In the genomic region with DNA sequence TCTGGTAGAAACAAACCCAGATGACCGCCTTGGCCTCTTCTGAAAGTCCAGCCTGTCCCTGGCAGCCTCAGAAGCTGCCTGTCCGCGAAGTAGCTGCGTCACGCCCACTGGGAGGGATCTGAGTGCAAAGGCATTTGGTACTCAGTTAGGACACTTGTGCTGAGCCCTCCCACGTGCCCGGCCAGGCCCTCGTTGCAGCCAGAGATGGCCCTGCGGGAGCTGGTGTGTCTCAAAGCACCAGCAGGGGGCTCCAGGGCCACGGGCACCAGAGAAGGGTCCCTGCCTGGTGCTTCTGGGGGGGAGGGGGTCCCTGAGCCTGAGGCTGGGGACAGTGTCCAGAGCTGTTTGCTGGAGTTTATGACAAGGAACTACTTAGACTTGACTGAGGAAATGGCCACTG, we compare ENCODE assay signal across 8 cellular contexts. TPM values are rescaled to one million over a fixed set of nuclear protein-coding genes. Genes with fewer than 3 reads are reported as not detected.
DNase-seq lines count a peak whose midpoint lies in the region; ATAC-seq, FAIRE-seq and TF ChIP-seq lines count a peak whose summit lies in the region.
"Had no signal": no experiment of that assay in that cellular context is flagged by ENCODE, and none has a peak within 500 bp of the region (broad histone marks: within the 10 kb centered on the region; RNA-seq: fewer than 3 reads in every experiment).

No MANE protein-coding gene starts in this region.

- no peak overlapping the region for H3K27ac ChIP-seq in osteoblast (ENCODE audit: low read depth, low read length)

- no peak for FAIRE-seq in bronchial epithelial cell (lab: Jason Lieb, UNC)

- DNase-seq in H7 (peak; percentile 95), bronchial epithelial cell (ENCODE audit: low read depth) (no peak), osteoblast (ENCODE audit: insufficient read length, low spot score, missing footprints) (peak; percentile 95)
- no peak for DNase-seq in stimulated activated CD4-positive, alpha-beta T cell treated with anti-CD3 and anti-CD28 coated beads, Interleukin-15, amount 100 ng/mL, for 24 hours
- DNase-seq: activated naive CD8-positive, alpha-beta T cell treated with anti-CD3 and anti-CD28 coated beads, Interleukin-2, amount 10 ng/mL, durations not matched to agents 7 days and 5 days; stimulated activated CD4-positive, alpha-beta T cell treated with anti-CD3 and anti-CD28 coated beads, Interleukin-4, amount 100 ng/mL, for 4 hours had no signal

- peaks cover 6% of the 10 kb centered on the region for H3K4me1 ChIP-seq in osteoblast (ENCODE audit: insufficient read depth, low read length)

- ATAC-seq in GM19035 (IDR thresholded peaks at IDR 0.05; ENCODE audit: unreplicated experiment) = no peak
- no peak for ATAC-seq in HG02571 (IDR thresholded peaks at IDR 0.05; ENCODE audit: unreplicated experiment)

- H3K79me2 ChIP-seq in osteoblast (ENCODE audit: insufficient read depth, low read length) = peaks cover 54% of the 10 kb centered on the region

- H4K20me1 ChIP-seq in osteoblast (ENCODE audit: insufficient read depth, low read length) = peaks cover 42% of the 10 kb centered on the region

- peaks cover 4% of the 10 kb centered on the region for H3K36me3 ChIP-seq in H7 (replicated peaks; ENCODE audit: control insufficient read depth, insufficient read depth, low read length)
- peaks cover 25% of the 10 kb centered on the region for H3K36me3 ChIP-seq in bronchial epithelial cell (ENCODE audit: control insufficient read depth, insufficient read depth, low read length)
- peaks cover 44% of the 10 kb centered on the region for H3K36me3 ChIP-seq in osteoblast (ENCODE audit: insufficient read depth, low read length)

- H3K9me3 ChIP-seq in osteoblast (ENCODE audit: low read depth, low read length) = no peaks in the 10 kb centered on the region

- no peak overlapping the region for H3K4me2 ChIP-seq in osteoblast (ENCODE audit: insufficient read depth, low read length)

- TF ChIP-seq CTCF in bronchial epithelial cell (IDR thresholded peaks at IDR 0.05; ENCODE audit: insufficient read depth, low read length, severe bottlenecking) (peak; percentile 45), osteoblast (IDR thresholded peaks at IDR 0.05; ENCODE audit: extremely low read depth, low read depth, low read length) (peak; percentile 41)

- H2AFZ ChIP-seq in osteoblast (ENCODE audit: low read length) = no peak overlapping the region

- no peak overlapping the region for H3K4me3 ChIP-seq in H7 (ENCODE audit: insufficient read depth, low read depth, low read length)
- no peak overlapping the region for H3K4me3 ChIP-seq in bronchial epithelial cell (ENCODE audit: low read depth, low read length)
- H3K4me3 ChIP-seq in osteoblast (ENCODE audit: insufficient read depth, low read length) = no peak overlapping the region

- 0 out of 2 replicates have a peak, but pooled peaks cover 2% of the 10 kb centered on the region for H3K27me3 ChIP-seq in H7 (ENCODE audit: control insufficient read depth, insufficient read depth, low read length)
- H3K27me3 ChIP-seq in bronchial epithelial cell (ENCODE audit: control insufficient read depth, insufficient read depth, low read length) = no peaks in the 10 kb centered on the region
- H3K27me3 ChIP-seq in osteoblast (ENCODE audit: insufficient read depth, low read length) = no peaks in the 10 kb centered on the region

RNA-seq across cellular contexts. Expression of a gene that starts 5.8 kb away (rescaled TPM):
- total RNA-seq in H7 (2014; rRNA removed; shearing (Covaris generic)) = 27.8 and 29.9 TPM in 2 replicates
- total RNA-seq in bronchial epithelial cell = 20.8 and 25.7 TPM in 2 replicates
- total RNA-seq in osteoblast = 13.0 and 15.6 TPM in 2 replicates

RNA-seq across cellular contexts. Expression of a gene that starts 20.9 kb away (rescaled TPM):
- 83.1 and 84.6 TPM in 2 replicates for total RNA-seq in H7 (2014; rRNA removed; shearing (Covaris generic))
- total RNA-seq in bronchial epithelial cell (38.3 and 43.7 TPM in 2 replicates), osteoblast (13.6 and 13.8 TPM in 2 replicates)

RNA-seq across cellular contexts. Expression of a gene that starts 36.1 kb away (rescaled TPM):
- 2.2 and 2.6 TPM in 2 replicates for total RNA-seq in H7 (2014; rRNA removed; shearing (Covaris generic))
- 0.26 and 0.77 TPM in 2 replicates for total RNA-seq in bronchial epithelial cell
- total RNA-seq in osteoblast = under 0.01 and 0.29 TPM in 2 replicates

RNA-seq across cellular contexts. Expression of a gene that starts 38.2 kb away (rescaled TPM):
- total RNA-seq in H7 (2014; rRNA removed; shearing (Covaris generic)) = 24.0 and 31.6 TPM in 2 replicates
- total RNA-seq in bronchial epithelial cell (18.2 TPM in 2 replicates), osteoblast (26.5 and 28.2 TPM in 2 replicates)

RNA-seq across cellular contexts. Expression of a gene that starts 44.5 kb away (rescaled TPM):
- 15.7 and 22.4 TPM in 2 replicates for total RNA-seq in H7 (2014; rRNA removed; shearing (Covaris generic))
- total RNA-seq in bronchial epithelial cell (9.7 and 13.8 TPM in 2 replicates), osteoblast (19.2 and 20.6 TPM in 2 replicates)

Comparison
In these comparisons a context has a peak if more than half of its experiments do, and no peak if none do; other contexts are left out.
1. DNase-seq: peak in H7 (single experiment) and osteoblast (single experiment); none in bronchial epithelial cell (single experiment) and stimulated activated CD4-positive, alpha-beta T cell treated with anti-CD3 and anti-CD28 coated beads, Interleukin-15, amount 100 ng/mL, for 24 hours (single experiment).